ENCODE assay signal across 8 cellular contexts in the genomic region with DNA sequence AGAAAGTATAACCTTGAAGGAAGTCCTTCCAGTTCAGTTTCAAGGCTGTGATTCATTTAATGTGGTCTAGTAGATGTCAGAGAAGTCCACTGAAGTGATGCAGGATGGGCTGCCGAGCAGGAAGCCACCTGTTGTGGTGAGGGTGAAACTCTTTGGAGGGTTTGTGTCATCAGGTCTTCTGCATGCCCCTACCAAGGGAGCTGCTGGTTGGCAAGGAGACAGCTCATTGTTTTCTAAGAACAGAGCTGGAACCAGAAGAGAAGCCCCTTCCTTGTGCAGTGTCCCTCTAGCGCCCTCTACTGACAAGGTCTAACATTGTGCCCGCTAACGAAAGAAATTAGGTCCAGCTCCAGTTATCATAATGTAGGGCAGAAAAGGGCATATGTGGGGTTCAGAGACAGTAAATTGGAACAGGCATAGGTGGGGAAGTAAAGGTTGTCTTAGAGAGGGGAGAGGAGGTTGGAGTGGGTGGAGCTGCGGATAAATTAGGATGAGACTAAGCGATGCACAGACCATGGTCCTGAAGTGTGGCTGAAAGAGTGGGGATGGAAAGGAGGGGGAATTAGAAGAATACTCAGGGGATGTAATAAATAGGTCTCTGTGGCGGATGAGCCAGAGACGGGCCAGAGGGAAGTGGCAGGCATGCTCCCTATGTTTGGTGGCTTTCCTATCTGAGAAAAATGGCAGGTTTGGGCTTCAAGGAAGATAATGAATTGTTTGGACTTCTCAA.
DNase-seq lines count a peak whose midpoint lies in the region; ATAC-seq and TF ChIP-seq lines count a peak whose summit lies in the region.

No MANE protein-coding gene starts in this region.

- no peaks in the 10 kb centered on the region for H3K9me3 Mint-ChIP-seq in activated CD8-positive, alpha-beta T cell treated with anti-CD3 and anti-CD28 coated beads for 36 hours

- H3K36me3 Mint-ChIP-seq in activated CD8-positive, alpha-beta T cell treated with anti-CD3 and anti-CD28 coated beads for 36 hours (ENCODE audit: low read depth), result no peaks in the 10 kb centered on the region

- POLR2A ChIA-PET in activated CD8-positive, alpha-beta T cell treated with anti-CD3 and anti-CD28 coated beads for 36 hours (lab: Charles Lee), result no interaction called here

- CTCF ChIA-PET in activated CD8-positive, alpha-beta T cell treated with anti-CD3 and anti-CD28 coated beads for 36 hours (lab: Charles Lee), result interaction anchor here (0.5 to 2.1 kb wide), 18 partner anchors 8 to 486 kb away, joined by 3 to 14 read pairs (median 3); no protein-coding TSS in a partner anchor

- TF ChIP-seq EP300 in sigmoid colon (IDR thresholded peaks at IDR 0.05), result no peak

- H3K27me3 Mint-ChIP-seq in activated CD8-positive, alpha-beta T cell treated with anti-CD3 and anti-CD28 coated beads for 36 hours, result peaks cover 10% of the 10 kb centered on the region

- H3K9me3 ChIP-seq in cardiac muscle cell (ENCODE audit: low read depth) (no peaks in the 10 kb centered on the region), gastrocnemius medialis (no peaks in the 10 kb centered on the region), sigmoid colon (no peaks in the 10 kb centered on the region)

- TF ChIP-seq CTCF in activated CD8-positive, alpha-beta T cell treated with anti-CD3 and anti-CD28 coated beads for 36 hours (IDR thresholded peaks at IDR 0.05), result peak; percentile 71
- peak; percentile 91 for TF ChIP-seq CTCF in cardiac muscle cell (IDR thresholded peaks at IDR 0.05; ENCODE audit: low read depth, low read length)
- peak in 3 of 5 experiments; percentile 22 to 40 (median 35) for TF ChIP-seq CTCF in gastrocnemius medialis (IDR thresholded peaks at IDR 0.05 in 4 of 5, conservative IDR thresholded peaks at IDR 0.05 in 1 of 5)
- TF ChIP-seq CTCF in sigmoid colon (IDR thresholded peaks at IDR 0.05), result peak in 1 of 4 experiments; percentile 16

- intact Hi-C loops in activated CD8-positive, alpha-beta T cell treated with anti-CD3 and anti-CD28 coated beads for 36 hours (cut with micrococcal nuclease), result no loop called here
- intact Hi-C loops in gastrocnemius medialis (cut with DNase I; ENCODE audit: low total_unique reads) (no loop called here), sigmoid colon (cut with DNase I) (no loop called here)

- in situ Hi-C loops in gastrocnemius medialis (cut with MboI; ENCODE audit: low sequenced_read_pairs in 4 of 4), result no loop called here

- ATAC-seq in HG03103 (IDR thresholded peaks at IDR 0.05; ENCODE audit: low read depth, unreplicated experiment) (peak; percentile 97), gastrocnemius medialis (no peak)
- ATAC-seq in activated CD8-positive, alpha-beta T cell treated with anti-CD3 and anti-CD28 coated beads for 36 hours, result peak; percentile 97

- no peaks in the 10 kb centered on the region for H3K27me3 ChIP-seq in cardiac muscle cell
- peaks cover 0 to 3% (median 0%) of the 10 kb centered on the region in 3 donors for H3K27me3 ChIP-seq in gastrocnemius medialis
- H3K27me3 ChIP-seq in sigmoid colon, result peaks cover 0 to 15% (median 0%) of the 10 kb centered on the region in 3 donors

- no peaks in the 10 kb centered on the region for H3K36me3 ChIP-seq in cardiac muscle cell
- no peaks in the 10 kb centered on the region for H3K36me3 ChIP-seq in gastrocnemius medialis
- H3K36me3 ChIP-seq in sigmoid colon, result no peaks in the 10 kb centered on the region

- H3K27ac ChIP-seq in cardiac muscle cell (no peak overlapping the region), gastrocnemius medialis (no peak overlapping the region), sigmoid colon (no peak overlapping the region)

- H3K4me3 ChIP-seq in cardiac muscle cell (no peak overlapping the region), gastrocnemius medialis (no peak overlapping the region), sigmoid colon (no peak overlapping the region)

- H3K27ac Mint-ChIP-seq in activated CD8-positive, alpha-beta T cell treated with anti-CD3 and anti-CD28 coated beads for 36 hours, result no peak overlapping the region

- H3K4me3 Mint-ChIP-seq in activated CD8-positive, alpha-beta T cell treated with anti-CD3 and anti-CD28 coated beads for 36 hours, result no peak overlapping the region

- TF ChIP-seq POLR2A in gastrocnemius medialis (IDR thresholded peaks at IDR 0.05), result no peak
- no peak for TF ChIP-seq POLR2A in sigmoid colon (IDR thresholded peaks at IDR 0.05)

- peaks cover 14% of the 10 kb centered on the region for H3K4me1 ChIP-seq in cardiac muscle cell (ENCODE audit: low read depth)
- no peaks in the 10 kb centered on the region for H3K4me1 ChIP-seq in gastrocnemius medialis
- no peaks in the 10 kb centered on the region for H3K4me1 ChIP-seq in sigmoid colon

- peaks cover 8% of the 10 kb centered on the region for H3K4me1 Mint-ChIP-seq in activated CD8-positive, alpha-beta T cell treated with anti-CD3 and anti-CD28 coated beads for 36 hours (ENCODE audit: low read depth)

- DNase-seq in DMS53 (lab: John Stamatoyannopoulos, UW), result peak; percentile 92
- DNase-seq in GM19238 (ENCODE audit: insufficient read length, low spot score), result peak; percentile 43
- DNase-seq in NCI-H2171 (lab: John Stamatoyannopoulos, UW), result peak; percentile 44
- peak; percentile 75 for DNase-seq in activated CD8-positive, alpha-beta T cell treated with anti-CD3 and anti-CD28 coated beads for 36 hours
- peak; percentile 71 to 85 for DNase-seq in cardiac muscle cell (ENCODE audit: low read depth in 1 of 2, low spot score in 1 of 2)
- no peak for DNase-seq in gastrocnemius medialis
- no peak for DNase-seq in sigmoid colon

- WGBS in sigmoid colon, 2 donors, result 16 to 17% methylated on average over 8 of the region's 8 CpGs

Comparison
In these comparisons a context has a peak if more than half of its experiments do, and no peak if none do; other contexts are left out.
1. DNase-seq: peak in DMS53 (single experiment), GM19238 (single experiment), NCI-H2171 (single experiment), activated CD8-positive, alpha-beta T cell treated with anti-CD3 and anti-CD28 coated beads for 36 hours (single experiment) and cardiac muscle cell (2 of 2); none in gastrocnemius medialis (0 of 2) and sigmoid colon (single experiment).
2. ATAC-seq: peak in HG03103 (single experiment) and activated CD8-positive, alpha-beta T cell treated with anti-CD3 and anti-CD28 coated beads for 36 hours (single experiment); none in gastrocnemius medialis (0 of 2).